In the genomic region with DNA sequence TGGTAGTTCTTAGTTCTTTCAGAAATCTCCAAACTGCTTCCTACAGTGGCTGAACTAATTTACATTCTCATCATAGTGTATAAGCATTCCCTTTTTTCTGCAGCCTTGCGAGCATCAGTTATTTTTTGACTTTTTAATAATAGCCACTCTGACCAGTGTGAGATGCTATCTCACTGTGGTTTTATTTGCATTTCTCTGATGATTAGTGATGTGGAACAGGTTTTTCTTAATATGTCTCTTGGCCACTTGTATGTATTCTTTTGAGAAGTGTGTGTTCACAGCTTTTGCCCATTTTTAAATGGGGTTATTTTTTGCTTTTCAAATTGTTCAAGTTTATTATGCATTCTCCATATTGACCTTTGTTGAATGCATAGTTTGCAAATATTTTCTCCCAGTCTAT, we compare ENCODE assay signal across 21 cellular contexts.
"Had no signal": no experiment of that assay in that cellular context is flagged by ENCODE, and none has a peak within 500 bp of the region (broad histone marks: within the 10 kb centered on the region; RNA-seq: fewer than 3 reads in every experiment).

No MANE protein-coding gene starts in this region.

- ATAC-seq: activated T-cell treated with anti-CD3 and anti-CD28 coated beads, Interleukin-2, amount 50 U/mL, for 4 hours; left lobe of liver; right cardiac atrium; upper lobe of right lung had no signal

- DNase-seq: activated CD4-positive, alpha-beta T cell treated with anti-CD3 and anti-CD28 coated beads for 4 hours; activated CD4-positive, alpha-beta T cell treated with anti-CD3 and anti-CD28 coated beads, Interleukin-2, amount 50 U/mL, for 48 hours; activated CD4-positive, CD25-positive, alpha-beta regulatory T cell; activated CD8-positive, alpha-beta memory T cell treated with anti-CD3 and anti-CD28 coated beads, Interleukin-2, amount 50 U/mL, for 48 hours; activated naive CD4-positive, alpha-beta T cell; activated T-cell treated with anti-CD3 and anti-CD28 coated beads, Interleukin-2, amount 50 U/mL, for 4 hours; adrenal gland; central memory CD4-positive, alpha-beta T cell; dermis blood vessel endothelial cell; effector CD8-positive, alpha-beta T cell; erythroblast; foreskin fibroblast; kidney; naive B cell; nucleus accumbens; right cardiac atrium; stimulated activated CD4-positive, alpha-beta T cell treated with anti-CD3 and anti-CD28 coated beads, Interleukin-12 subunit alpha, Interleukin-12 subunit beta, amount 100 ng/mL, for 4 hours; substantia nigra; thyroid gland; upper lobe of right lung had no signal
